8 cellular contexts compared by ENCODE assay signal in genomic region chr2:100013892-100014677, GRCh38.
DNase-seq lines count a peak whose midpoint lies in the region; ATAC-seq, FAIRE-seq and TF ChIP-seq lines count a peak whose summit lies in the region.

No MANE protein-coding gene starts in this region.

- TF ChIP-seq CTCF in 22Rv1 (IDR thresholded peaks at IDR 0.05): no peak; the same call in 1 of the 2 replicates
- peak in 1 of 2 donors; percentile 32 for TF ChIP-seq CTCF in mammary epithelial cell (conservative IDR thresholded peaks at IDR 0.05 in 1 of 2, IDR thresholded peaks at IDR 0.05 in 1 of 2; ENCODE audit: extremely low read depth in 1 of 2, insufficient read depth in 1 of 2, low read depth in 1 of 2, low read length in 2 of 2)
- no peak for TF ChIP-seq CTCF in kidney (IDR thresholded peaks at IDR 0.05; ENCODE audit: borderline replicate concordance, extremely low read depth, insufficient read depth)
- no peak for TF ChIP-seq CTCF in natural killer cell (IDR thresholded peaks at IDR 0.05)

- no peaks in the 10 kb centered on the region for H3K9me3 ChIP-seq in mammary epithelial cell (replicated peaks; ENCODE audit: insufficient read depth, low read length)
- H3K9me3 ChIP-seq in kidney (ENCODE audit: control insufficient read depth in 1 of 2, low read length in 2 of 2): no peaks in the 10 kb centered on the region

- no peak for ATAC-seq in natural killer cell

- no peaks in the 10 kb centered on the region for H3K36me3 ChIP-seq in mammary epithelial cell (ENCODE audit: insufficient read depth, low read length)
- no peaks in the 10 kb centered on the region for H3K36me3 ChIP-seq in kidney (ENCODE audit: control insufficient read depth in 1 of 2, insufficient read depth in 2 of 2, low read length in 2 of 2)

- BruUV-seq in mammary epithelial cell (replicated peaks; lab: Mats Ljungman, UMichigan): TSS peak; percentile 58

- WGBS in mammary epithelial cell (ENCODE audit: low coverage, missing lambda C conversion rate): 60% methylated on average over 5 of the region's 5 CpGs

- H3K4me3 ChIP-seq in mammary epithelial cell (replicated peaks in 1 of 3; ENCODE audit: insufficient read depth in 1 of 3, low read depth in 2 of 3, low read length in 3 of 3): no peak overlapping the region
- no peak overlapping the region for H3K4me3 ChIP-seq in kidney (ENCODE audit: low read length in 2 of 2)

- no peaks in the 10 kb centered on the region for H3K36me3 Mint-ChIP-seq in natural killer cell

- H3K9ac ChIP-seq in mammary epithelial cell (ENCODE audit: insufficient read depth, low read length): no peak overlapping the region
- H3K9ac ChIP-seq in kidney (ENCODE audit: low read length in 2 of 2): no peak overlapping the region

- H3K27ac ChIP-seq in 22Rv1 (peak overlapping the region; percentile 98), mammary epithelial cell (ENCODE audit: insufficient read depth, low read depth, low read length) (no peak overlapping the region), kidney (ENCODE audit: low read depth in 2 of 2, low read length in 2 of 2) (no peak overlapping the region)

- H2AFZ ChIP-seq in mammary epithelial cell (ENCODE audit: low read depth, low read length): no peak overlapping the region

- no peaks in the 10 kb centered on the region for H3K4me1 Mint-ChIP-seq in natural killer cell

- H3K27me3 Mint-ChIP-seq in natural killer cell (ENCODE audit: low read depth in 2 of 2): peaks cover 0 to under 1% of the 10 kb centered on the region in 2 donors

- H3K79me2 ChIP-seq in mammary epithelial cell (ENCODE audit: insufficient read depth, low read length): no peaks in the 10 kb centered on the region

- no peaks in the 10 kb centered on the region for H3K27me3 ChIP-seq in mammary epithelial cell (ENCODE audit: insufficient read depth, low read length)

- DNase-seq in HS-27A (ENCODE audit: low read depth) (peak; percentile 95), mammary epithelial cell (peak; percentile 42), kidney (peak; percentile 82), NCI-H446 treated with DMSO at 0.1 percent for 48 hours (lab: John Stamatoyannopoulos, UW) (no peak), superior temporal gyrus (ENCODE audit: extremely low spot score) (no peak), natural killer cell (no peak)
- DNase-seq in effector CD8-positive, alpha-beta T cell (lab: John Stamatoyannopoulos, UW): no peak

- dilution Hi-C loops in mammary epithelial cell (cut with HindIII; ENCODE audit: low sequenced_read_pairs): no loop called here

- no peaks in the 10 kb centered on the region for H4K20me1 ChIP-seq in mammary epithelial cell (ENCODE audit: insufficient read depth, low read length)

- in situ Hi-C loops in mammary epithelial cell (cut with MboI; ENCODE audit: low sequenced_read_pairs in 2 of 2): no loop called here

- intact Hi-C loops in mammary epithelial cell (cut with micrococcal nuclease) (no loop called here), kidney (cut with DNase I) (no loop called here), natural killer cell (cut with micrococcal nuclease) (no loop called here)

- H3K4me1 ChIP-seq in mammary epithelial cell (ENCODE audit: insufficient read depth, low read length) (no peaks in the 10 kb centered on the region), kidney (ENCODE audit: control insufficient read depth in 1 of 2, insufficient read depth in 1 of 2, low read depth in 1 of 2, low read length in 2 of 2) (no peaks in the 10 kb centered on the region)

- H3K4me3 Mint-ChIP-seq in natural killer cell: no peak overlapping the region

- FAIRE-seq in kidney (lab: Jason Lieb, UNC): no peak

- H3K9me3 Mint-ChIP-seq in natural killer cell: no peaks in the 10 kb centered on the region

- CTCF ChIA-PET in mammary epithelial cell (lab: Charles Lee; ENCODE audit: low non-redundant PET): no interaction called here

- no peak overlapping the region for H3K27ac Mint-ChIP-seq in natural killer cell

- H3K4me2 ChIP-seq in mammary epithelial cell (ENCODE audit: insufficient read depth, low read depth, low read length): no peak overlapping the region

Comparison
In these comparisons a context has a peak if more than half of its experiments do, and no peak if none do; other contexts are left out.
1. DNase-seq: peak in HS-27A (single experiment), mammary epithelial cell (single experiment) and kidney (single experiment); none in NCI-H446 treated with DMSO at 0.1 percent for 48 hours (single experiment), effector CD8-positive, alpha-beta T cell (single experiment), superior temporal gyrus (single experiment) and natural killer cell (single experiment).